Comparison of ENCODE assay signal across 8 cellular contexts in the genomic region with DNA sequence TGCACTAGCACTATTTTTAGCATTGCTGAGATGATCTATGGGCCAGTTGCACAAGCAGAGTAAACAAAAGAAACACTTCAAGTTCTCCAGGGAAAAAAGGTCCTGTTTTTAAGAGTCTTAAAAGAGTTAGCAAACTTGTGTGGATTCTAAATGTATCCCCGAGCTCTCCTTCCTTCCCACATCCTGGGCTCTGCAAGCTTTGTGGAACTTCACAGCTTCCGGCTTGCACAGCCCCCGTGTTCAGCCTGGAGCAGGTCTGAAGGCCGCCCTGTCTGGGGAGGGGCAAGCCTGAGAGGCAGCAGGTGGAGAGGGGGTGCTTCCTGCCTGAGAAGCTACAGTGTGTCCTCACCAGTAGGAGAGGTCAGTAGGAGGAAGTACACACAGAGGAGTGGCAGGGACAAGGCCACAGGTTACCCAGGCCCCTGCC. TPM values are rescaled to one million over a fixed set of nuclear protein-coding genes. Genes with fewer than 3 reads are reported as not detected.
DNase-seq lines count a peak whose midpoint lies in the region; ATAC-seq and TF ChIP-seq lines count a peak whose summit lies in the region.

No MANE protein-coding gene starts in this region.

- peaks cover 82% of the 10 kb centered on the region for H3K4me1 Mint-ChIP-seq in activated CD8-positive, alpha-beta T cell treated with anti-CD3 and anti-CD28 coated beads for 36 hours (ENCODE audit: low read depth)

- DNase-seq in CMK (ENCODE audit: low read depth) (peak; percentile 48), MV-4-11 (lab: John Stamatoyannopoulos, UW) (peak; percentile 92), foreskin melanocyte (peak; percentile 62), psoas muscle (peak; percentile 54 to 75), occipital lobe (lab: John Stamatoyannopoulos, UW) (no peak)
- peak; percentile 49 for DNase-seq in activated CD8-positive, alpha-beta T cell treated with anti-CD3 and anti-CD28 coated beads for 36 hours
- no peak for DNase-seq in effector CD4-positive, alpha-beta T cell

- H3K4me3 ChIP-seq in psoas muscle, result no peak overlapping the region

- no peaks in the 10 kb centered on the region for H3K27me3 ChIP-seq in psoas muscle (ENCODE audit: insufficient read depth in 3 of 3, low read length in 2 of 3)

- intact Hi-C loops in activated CD8-positive, alpha-beta T cell treated with anti-CD3 and anti-CD28 coated beads for 36 hours (cut with micrococcal nuclease), result no loop called here
- intact Hi-C loops in psoas muscle (cut with DNase I), result no loop called here

- H3K36me3 Mint-ChIP-seq in activated CD8-positive, alpha-beta T cell treated with anti-CD3 and anti-CD28 coated beads for 36 hours (ENCODE audit: low read depth), result peaks cover 12% of the 10 kb centered on the region

- POLR2A ChIA-PET in activated CD8-positive, alpha-beta T cell treated with anti-CD3 and anti-CD28 coated beads for 36 hours (lab: Charles Lee), result interaction anchor here (1.1 kb wide), 1 partner anchor 11 kb away, joined by 3 read pairs; no protein-coding TSS in a partner anchor

- ATAC-seq in GM19397 (IDR thresholded peaks at IDR 0.05; ENCODE audit: unreplicated experiment) (peak; percentile 51), psoas muscle (peak; percentile 83 to 86 (median 84))
- peak; percentile 69 for ATAC-seq in activated CD8-positive, alpha-beta T cell treated with anti-CD3 and anti-CD28 coated beads for 36 hours

- 7 to 23% (median 8%) methylated on average over 4 of the region's 4 CpGs for WGBS in psoas muscle, 3 donors

- H3K27ac Mint-ChIP-seq in activated CD8-positive, alpha-beta T cell treated with anti-CD3 and anti-CD28 coated beads for 36 hours, result peak overlapping the region; percentile 68

- peak overlapping the region; percentile 82 for H3K27ac ChIP-seq in psoas muscle

- H3K9me3 ChIP-seq in psoas muscle, result no peaks in the 10 kb centered on the region

- H3K27me3 Mint-ChIP-seq in activated CD8-positive, alpha-beta T cell treated with anti-CD3 and anti-CD28 coated beads for 36 hours, result no peaks in the 10 kb centered on the region

- peaks cover 31% of the 10 kb centered on the region for H3K4me1 ChIP-seq in psoas muscle

- CTCF ChIA-PET in activated CD8-positive, alpha-beta T cell treated with anti-CD3 and anti-CD28 coated beads for 36 hours (lab: Charles Lee), result interaction anchor here (1.1 to 1.3 kb wide), 4 partner anchors 9 to 12 kb away, joined by 3 to 4 read pairs (median 4); no protein-coding TSS in a partner anchor

- no peak for TF ChIP-seq CTCF in activated CD8-positive, alpha-beta T cell treated with anti-CD3 and anti-CD28 coated beads for 36 hours (IDR thresholded peaks at IDR 0.05)
- no peak for TF ChIP-seq CTCF in psoas muscle (IDR thresholded peaks at IDR 0.05)

- H3K9me3 Mint-ChIP-seq in activated CD8-positive, alpha-beta T cell treated with anti-CD3 and anti-CD28 coated beads for 36 hours, result no peaks in the 10 kb centered on the region

- H3K4me3 Mint-ChIP-seq in activated CD8-positive, alpha-beta T cell treated with anti-CD3 and anti-CD28 coated beads for 36 hours, result peak overlapping the region; percentile 1

- no peaks in the 10 kb centered on the region for H3K36me3 ChIP-seq in psoas muscle (ENCODE audit: insufficient read depth in 1 of 2, low read depth in 1 of 2)

RNA-seq across cellular contexts. Expression of a gene that starts 35.1 kb away (rescaled TPM):
- under 1 TPM; 0.65 to 0.95 TPM for total RNA-seq in activated CD8-positive, alpha-beta T cell treated with anti-CD3 and anti-CD28 coated beads for 36 hours
- total RNA-seq in psoas muscle (1 to 10 TPM; 1.1 to 1.8 (median 1.4) TPM), occipital lobe (not detected)
- 1 to 10 TPM; 1.1 to 1.4 (median 1.3) TPM for polyA plus RNA-seq in psoas muscle

Comparison
In these comparisons a context has a peak if more than half of its experiments do, and no peak if none do; other contexts are left out.
1. DNase-seq: peak in CMK (single experiment), MV-4-11 (single experiment), activated CD8-positive, alpha-beta T cell treated with anti-CD3 and anti-CD28 coated beads for 36 hours (single experiment), foreskin melanocyte (single experiment) and psoas muscle (2 of 2); none in occipital lobe (single experiment) and effector CD4-positive, alpha-beta T cell (single experiment).
2. Peak in every context shown above with its lines, with median percentiles within 50 percentile points of each other: ATAC-seq.